ENCODE assay signal across 7 cellular contexts in the genomic region with DNA sequence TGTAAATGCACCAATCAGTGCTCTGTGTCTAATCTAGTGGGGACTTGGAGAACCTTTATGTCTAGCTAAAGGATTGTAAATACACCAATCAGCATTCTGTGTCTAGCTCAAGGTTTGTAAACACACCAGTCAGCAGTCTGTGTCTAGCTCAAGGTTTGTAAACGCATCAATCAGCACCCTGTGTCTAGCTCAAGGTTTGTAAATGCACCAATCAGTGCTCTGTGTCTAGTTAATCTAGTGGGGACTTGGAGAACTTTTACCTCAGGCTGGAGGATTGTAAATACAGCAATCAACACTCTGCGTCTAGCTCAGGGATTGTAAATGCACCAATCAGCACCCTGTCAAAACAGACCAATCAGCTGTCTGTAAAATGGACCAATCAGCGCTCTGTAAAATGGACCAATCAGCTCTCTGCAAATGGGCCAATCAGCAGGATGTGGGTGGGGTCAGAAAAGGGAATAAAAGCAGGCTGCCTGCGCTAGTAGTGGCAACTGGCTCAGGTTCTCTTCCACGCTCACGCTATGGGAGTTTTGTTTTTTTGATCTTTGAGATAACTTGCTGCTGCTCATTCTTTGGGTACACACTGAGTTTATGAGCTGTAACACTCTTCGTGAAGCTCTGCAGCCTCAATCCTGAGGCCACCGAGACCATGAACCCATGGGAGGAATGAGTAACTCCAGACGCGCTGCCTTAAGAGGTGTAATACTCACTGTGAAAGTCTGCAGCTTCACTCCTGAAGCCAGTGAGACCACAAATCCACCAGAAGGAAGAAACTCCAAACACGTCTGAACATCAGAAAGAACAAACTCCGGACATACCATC. TPM values are rescaled to one million over a fixed set of nuclear protein-coding genes. Genes with fewer than 3 reads are reported as not detected.
DNase-seq lines count a peak whose midpoint lies in the region; ATAC-seq, FAIRE-seq and TF ChIP-seq lines count a peak whose summit lies in the region.
"Not testable (repeated sequence)": the region's sequence is repeated elsewhere in the genome, so short reads cannot be mapped to it uniquely, and the experiment has no call there.

No MANE protein-coding gene starts in this region.

- not testable (repeated sequence) for H3K4me3 ChIP-seq in GM12865 (ENCODE audit: low read depth, low read length); K562; testis

- H3K9me3 Mint-ChIP-seq in activated CD4-positive, alpha-beta T cell treated with anti-CD3 and anti-CD28 coated beads, Interleukin-2, amount 10 ng/mL, durations not matched to agents 7 days and 5 days; activated T-helper 17 cell treated with anti-CD3 and anti-CD28 coated beads, Interleukin-2, amount 50 U/mL, for 72 hours: not testable (repeated sequence)

- BruUV-seq in K562 (replicated peaks; lab: Mats Ljungman, UMichigan): not testable (repeated sequence)

- not testable (repeated sequence) for H3K27me3 ChIP-seq in K562 (ENCODE audit: control insufficient read depth in 2 of 2, insufficient read depth in 2 of 2, low read length in 2 of 2); testis

- not testable (repeated sequence) for H3K9me3 ChIP-seq in K562 (replicated peaks; ENCODE audit: control insufficient read depth, insufficient read depth, low read depth, low read length); testis

- not testable (repeated sequence) for H3K9ac ChIP-seq in K562 (ENCODE audit: insufficient read depth in 1 of 2, low read depth in 2 of 2, low read length in 2 of 2)

- H3K36me3 ChIP-seq in K562 (ENCODE audit: control insufficient read depth, insufficient read depth, low read length); testis (ENCODE audit: low read depth, missing control alignments): not testable (repeated sequence)

- not testable (repeated sequence) for H3K79me2 ChIP-seq in K562 (ENCODE audit: control insufficient read depth, insufficient read depth, low read length)

- H2AFZ ChIP-seq in K562 (ENCODE audit: low read depth, low read length): peak overlapping the region; percentile 5; the same call in 1 of the 2 replicates

- TF ChIP-seq CTCF in GM12865 (IDR thresholded peaks at IDR 0.05; ENCODE audit: insufficient read depth, low read depth, low read length, missing control alignments); K562 (IDR thresholded peaks at IDR 0.05 in 2 of 3, conservative IDR thresholded peaks at IDR 0.05 in 1 of 3; ENCODE audit: insufficient read depth in 2 of 3, low read depth in 1 of 3, low read length in 3 of 3); testis (IDR thresholded peaks at IDR 0.05): not testable (repeated sequence)

- not testable (repeated sequence) for TF ChIP-seq EP300 in K562 (IDR thresholded peaks at IDR 0.05; ENCODE audit: low read length)

- not testable (repeated sequence) for H3K4me1 ChIP-seq in K562 (replicated peaks in 1 of 2; ENCODE audit: control insufficient read depth in 2 of 2, insufficient read depth in 2 of 2, low read length in 2 of 2); testis

- not testable (repeated sequence) for TF ChIP-seq POLR2A in K562 (conservative IDR thresholded peaks at IDR 0.05); testis (IDR thresholded peaks at IDR 0.05)

- CTCF ChIA-PET in activated CD4-positive, alpha-beta T cell treated with anti-CD3 and anti-CD28 coated beads, Interleukin-2, amount 10 ng/mL, durations not matched to agents 7 days and 5 days (lab: Charles Lee): interaction anchor here (0.5 to 2.8 kb wide), 7 partner anchors 8 to 149 kb away, joined by 3 to 10 read pairs (median 4); a partner anchor contains a TSS
- CTCF ChIA-PET in K562 (lab: Yijun Ruan, JAX; ENCODE audit: low intra/inter-chr PET ratio): not testable (repeated sequence)

- not testable (repeated sequence) for H3K4me3 Mint-ChIP-seq in activated CD4-positive, alpha-beta T cell treated with anti-CD3 and anti-CD28 coated beads, Interleukin-2, amount 10 ng/mL, durations not matched to agents 7 days and 5 days
- H3K4me3 Mint-ChIP-seq in activated T-helper 17 cell treated with anti-CD3 and anti-CD28 coated beads, Interleukin-2, amount 50 U/mL, for 72 hours: peak overlapping the region; percentile 22

- POLR2A ChIA-PET in activated CD4-positive, alpha-beta T cell treated with anti-CD3 and anti-CD28 coated beads, Interleukin-2, amount 10 ng/mL, durations not matched to agents 7 days and 5 days (lab: Charles Lee): interaction anchor here (0.5 to 0.6 kb wide), 2 partner anchors 8 to 154 kb away, joined by 3 read pairs; no protein-coding TSS in a partner anchor
- POLR2A ChIA-PET in K562 (lab: Yijun Ruan, JAX): interaction anchor here (0.6 to 1.4 kb wide), 5 partner anchors 9 to 901 kb away, joined by 3 to 8 read pairs (median 4); a partner anchor contains a TSS

- 40% methylated on average over 12 of the region's 12 CpGs for WGBS in K562 (ENCODE audit: insufficient coverage, low coverage, missing lambda C conversion rate)
- WGBS in testis, 2 donors: 68 to 78% methylated on average over 12 of the region's 12 CpGs

- not testable (repeated sequence) for H3K36me3 Mint-ChIP-seq in activated CD4-positive, alpha-beta T cell treated with anti-CD3 and anti-CD28 coated beads, Interleukin-2, amount 10 ng/mL, durations not matched to agents 7 days and 5 days (ENCODE audit: low read depth); activated T-helper 17 cell treated with anti-CD3 and anti-CD28 coated beads, Interleukin-2, amount 50 U/mL, for 72 hours (ENCODE audit: low read depth)

- in situ Hi-C loops in SK-MEL-5 (cut with HindIII; ENCODE audit: low pct_unique_long_range_greater_than_20kb, low sequenced_read_pairs): loop anchor here (25.0 kb wide), 1 partner anchor 138 kb away; a partner anchor contains a TSS
- in situ Hi-C loops in K562 (cut with MboI): not testable (repeated sequence)

- not testable (repeated sequence) for H3K4me2 ChIP-seq in K562 (ENCODE audit: insufficient read depth, low read length)

- not testable (repeated sequence) for H3K27ac ChIP-seq in K562 (ENCODE audit: extremely low read depth, low read depth, low read length); testis

- peaks cover 11% of the 10 kb centered on the region for H3K4me1 Mint-ChIP-seq in activated CD4-positive, alpha-beta T cell treated with anti-CD3 and anti-CD28 coated beads, Interleukin-2, amount 10 ng/mL, durations not matched to agents 7 days and 5 days
- H3K4me1 Mint-ChIP-seq in activated T-helper 17 cell treated with anti-CD3 and anti-CD28 coated beads, Interleukin-2, amount 50 U/mL, for 72 hours: not testable (repeated sequence)

- H3K27ac Mint-ChIP-seq in activated CD4-positive, alpha-beta T cell treated with anti-CD3 and anti-CD28 coated beads, Interleukin-2, amount 10 ng/mL, durations not matched to agents 7 days and 5 days; activated T-helper 17 cell treated with anti-CD3 and anti-CD28 coated beads, Interleukin-2, amount 50 U/mL, for 72 hours: not testable (repeated sequence)

- FAIRE-seq in K562 (lab: Jason Lieb, UNC): peak; percentile 54

- not testable (repeated sequence) for TF ChIP-seq RAD21 in K562 (CRISPR knock-in tag; conservative IDR thresholded peaks at IDR 0.05 in 1 of 2, IDR thresholded peaks at IDR 0.05 in 1 of 2)

- H3K27me3 Mint-ChIP-seq in activated CD4-positive, alpha-beta T cell treated with anti-CD3 and anti-CD28 coated beads, Interleukin-2, amount 10 ng/mL, durations not matched to agents 7 days and 5 days; activated T-helper 17 cell treated with anti-CD3 and anti-CD28 coated beads, Interleukin-2, amount 50 U/mL, for 72 hours: not testable (repeated sequence)

- not testable (repeated sequence) for H4K20me1 ChIP-seq in K562 (replicated peaks; ENCODE audit: control insufficient read depth, insufficient read depth, low read length)

- peak; percentile 37 for DNase-seq in GM12865 (ENCODE audit: low read depth)
- DNase-seq in SK-MEL-5 (ENCODE audit: low read depth, low spot score): peak; percentile 11
- DNase-seq in activated CD4-positive, alpha-beta T cell treated with anti-CD3 and anti-CD28 coated beads, Interleukin-2, amount 10 ng/mL, durations not matched to agents 7 days and 5 days: peak; percentile 14
- peak in 2 of 4 experiments; percentile 40 to 43 for DNase-seq in K562 (ENCODE audit: extremely low read depth in 1 of 4, low spot score in 3 of 4)
- peak; percentile 45 for DNase-seq in mesenteric fat pad (ENCODE audit: low spot score)
- DNase-seq in testis: peak; percentile 71

- intact Hi-C loops in K562 (cut with micrococcal nuclease); testis (cut with DNase I; ENCODE audit: low total_unique reads): not testable (repeated sequence)

- H3K9me1 ChIP-seq in K562 (ENCODE audit: control insufficient read depth, insufficient read depth, low read length): not testable (repeated sequence)

- peak; percentile 89 for ATAC-seq in activated T-helper 17 cell treated with anti-CD3 and anti-CD28 coated beads, Interleukin-2, amount 50 U/mL, for 72 hours (replicated peaks)
- ATAC-seq in K562: peak; percentile 60

RNA-seq across cellular contexts. Expression of a gene that starts 10.9 kb away (rescaled TPM):
- 57.4 and 70.7 TPM in 2 replicates for total RNA-seq in SK-MEL-5 (2014; rRNA removed; shearing (Covaris generic))
- 52.4 and 52.8 TPM in 2 replicates for polyA plus RNA-seq in SK-MEL-5 (2015; cell fraction: cytosol; rRNA removed)
- polyA plus RNA-seq in SK-MEL-5 (2015; cell fraction: nucleus; rRNA removed): 14.9 and 16.5 TPM in 2 replicates
- total RNA-seq in activated CD4-positive, alpha-beta T cell treated with anti-CD3 and anti-CD28 coated beads, Interleukin-2, amount 10 ng/mL, durations not matched to agents 7 days and 5 days: 100 to 1,000 TPM; 231 to 265 TPM
- total RNA-seq in activated T-helper 17 cell treated with anti-CD3 and anti-CD28 coated beads, Interleukin-2, amount 50 U/mL, for 72 hours: 100 to 1,000 TPM; 200 to 270 TPM
- 56.7 and 101 TPM in 2 replicates for total RNA-seq in K562 (2011; cell fraction: chromatin; rRNA removed; ENCODE audit: low replicate concordance)
- total RNA-seq in K562 (2011; cell fraction: nucleolus; rRNA removed): 29.9 and 36.2 TPM in 2 replicates
- 53.2 and 70.1 TPM in 2 replicates for total RNA-seq in K562 (2011; cell fraction: nucleoplasm; rRNA removed)
- total RNA-seq in K562 (2014; rRNA removed) (72.0 and 92.9 TPM in 2 replicates), K562 (2014; rRNA removed; fragmentation: Illumina TruSeq; extraction: Trizol) (158 and 167 TPM in 2 replicates), K562 (2015; rRNA removed; fragmentation: Illumina TruSeq; extraction: Trizol) (151 TPM in 2 replicates), K562 (2021) (198 and 211 TPM in 2 replicates), mesenteric fat pad (111 TPM), testis (100 to 1,000 TPM; 102 to 116 TPM)
- polyA plus RNA-seq in K562 (2011; rRNA removed) (111 and 122 TPM in 2 replicates), K562 (2014; fragmentation: Illumina TruSeq; extraction: Trizol) (126 and 138 TPM in 2 replicates), K562 (2014; fragmentation: Nextera tagmentation; extraction: Ambion mirVana) (10 to 100 TPM; 53.6 to 58.8 TPM), K562 (2014; rRNA removed) (77.7 and 85.0 TPM in 2 replicates), testis (ENCODE audit: insufficient read depth, low read depth, low replicate concordance) (386 TPM)
- polyA plus RNA-seq in K562 (2011; cell fraction: cytosol; rRNA removed): 40.9 and 69.1 TPM in 2 replicates
- polyA plus RNA-seq in K562 (2011; cell fraction: nucleus; rRNA removed): 23.6 and 41.6 TPM in 2 replicates
- polyA plus RNA-seq in K562 (2012): 228 and 234 TPM in 2 replicates
- 77.2 and 100 TPM in 2 replicates for polyA minus RNA-seq in K562 (2011; rRNA and poly(A)+ RNA removed)
- 44.0 and 69.7 TPM in 2 replicates for polyA minus RNA-seq in K562 (2011; cell fraction: cytosol; rRNA and poly(A)+ RNA removed)
- polyA minus RNA-seq in K562 (2011; cell fraction: nucleus; rRNA and poly(A)+ RNA removed): 13.2 and 25.0 TPM in 2 replicates
